Comparison of ENCODE assay signal across 8 cellular contexts in genomic region chr11:66970808-66971442, GRCh38. TPM values are rescaled to one million over a fixed set of nuclear protein-coding genes. Genes with fewer than 3 reads are reported as not detected.
DNase-seq lines count a peak whose midpoint lies in the region; ATAC-seq and TF ChIP-seq lines count a peak whose summit lies in the region.

No MANE protein-coding gene starts in this region.

- DNase-seq in GM03348 (ENCODE audit: low spot score): peak; percentile 89
- peak; percentile 70 for DNase-seq in epidermal melanocyte (ENCODE audit: insufficient read length, low spot score)
- peak; percentile 30 for DNase-seq in occipital lobe (lab: John Stamatoyannopoulos, UW)
- DNase-seq in NCI-H345 (lab: John Stamatoyannopoulos, UW): no peak
- no peak for DNase-seq in NCI-H748 treated with DMSO at 0.1 percent for 48 hours (lab: John Stamatoyannopoulos, UW)
- no peak for DNase-seq in NCI-H187 treated with DMSO at 0.1 percent for 48 hours (lab: John Stamatoyannopoulos, UW)

- no peak for ATAC-seq in GM18519 (IDR thresholded peaks at IDR 0.05; ENCODE audit: low FRiP score, unreplicated experiment)

TF ChIP-seq in PFSK-1, 5 proteins besides CTCF, POLR2A, EP300 and RAD21:
- TF ChIP-seq FOXP2 (optimal IDR thresholded peaks at IDR 0.05; ENCODE audit: borderline replicate concordance, extremely low read depth, extremely low read length, insufficient read depth): no peak
- TF ChIP-seq SIN3A (IDR thresholded peaks at IDR 0.05; ENCODE audit: borderline replicate concordance, insufficient read depth, low read length): peak; percentile 50; the same call in 1 of the 2 replicates
- no peak for TF ChIP-seq POLR2AphosphoS5 (IDR thresholded peaks at IDR 0.05; ENCODE audit: low read depth, low read length)
- no peak for TF ChIP-seq TAF1 (IDR thresholded peaks at IDR 0.05; ENCODE audit: borderline replicate concordance, insufficient read depth, low read length)
- peak in 1 of 2 experiments; percentile 54; a peak in 1 of 4 replicates for TF ChIP-seq REST (IDR thresholded peaks at IDR 0.05; ENCODE audit: insufficient read depth in 1 of 2, low read depth in 2 of 2, low read length in 2 of 2)

RNA-seq across cellular contexts. Expression of gene C11orf86, which starts 4.2 kb away (rescaled TPM):
- polyA plus RNA-seq in PFSK-1 (2012; ENCODE audit: insufficient read length, low read depth): not detected
- total RNA-seq in occipital lobe: not detected

RNA-seq across cellular contexts. Expression of gene PC, which starts 12.7 kb away (rescaled TPM):
- 47.4 TPM for polyA plus RNA-seq in PFSK-1 (2012; ENCODE audit: insufficient read length, low read depth)
- total RNA-seq in occipital lobe: 9.5 TPM

RNA-seq across cellular contexts. Expression of gene SYT12, which starts 52.0 kb away (rescaled TPM):
- 1.6 TPM for polyA plus RNA-seq in PFSK-1 (2012; ENCODE audit: insufficient read length, low read depth)
- 0.62 TPM for total RNA-seq in occipital lobe

Comparison
In these comparisons a context has a peak if more than half of its experiments do, and no peak if none do; other contexts are left out.
1. DNase-seq: peak in GM03348 (single experiment), epidermal melanocyte (single experiment) and occipital lobe (single experiment); none in NCI-H345 (single experiment), NCI-H748 treated with DMSO at 0.1 percent for 48 hours (single experiment) and NCI-H187 treated with DMSO at 0.1 percent for 48 hours (single experiment).